In the genomic region with DNA sequence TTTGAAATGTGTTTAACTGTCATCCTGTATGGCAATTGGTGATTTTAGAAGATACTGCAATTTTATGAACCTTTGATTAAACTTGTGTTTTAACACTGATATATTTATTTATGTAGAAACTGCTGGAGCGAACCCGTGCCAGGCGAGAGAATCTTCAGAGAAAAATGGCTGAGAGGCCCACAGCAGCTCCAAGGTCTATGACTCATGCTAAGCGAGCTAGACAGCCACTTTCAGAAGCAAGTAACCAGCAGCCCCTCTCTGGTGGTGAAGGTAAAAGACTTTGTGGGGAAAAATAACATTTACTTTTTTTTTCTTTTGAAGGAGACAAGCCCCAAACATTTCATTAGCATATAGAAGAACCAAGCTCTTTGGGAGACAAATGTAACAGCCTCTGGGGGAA, we compare ENCODE assay signal across 20 cellular contexts. TPM values are rescaled to one million over a fixed set of nuclear protein-coding genes. Genes with fewer than 3 reads are reported as not detected.
A peak's percentile ranks its signal among the peaks of the same experiment; 100 is the strongest.
DNase-seq lines count a peak whose midpoint lies in the region; ATAC-seq and TF ChIP-seq lines count a peak whose summit lies in the region.
"Had no signal": no experiment of that assay in that cellular context is flagged by ENCODE, and none has a peak within 500 bp of the region (broad histone marks: within the 10 kb centered on the region; RNA-seq: fewer than 3 reads in every experiment).

No MANE protein-coding gene starts in this region.

- no peaks in the 10 kb centered on the region for H3K36me3 ChIP-seq in CD4-positive, CD25-positive, alpha-beta regulatory T cell (ENCODE audit: control insufficient read depth, insufficient read depth, low read length)
- H3K36me3 ChIP-seq: gastroesophageal sphincter had no signal

- no peaks in the 10 kb centered on the region for H3K9me3 ChIP-seq in CD4-positive, CD25-positive, alpha-beta regulatory T cell (ENCODE audit: control insufficient read depth in 2 of 2, low read length in 2 of 2)
- H3K9me3 ChIP-seq: gastroesophageal sphincter, testis had no signal

- ATAC-seq in CD4-positive, CD25-positive, alpha-beta regulatory T cell (ENCODE audit: low read depth in 2 of 2) = peak in 1 of 2 donors; percentile 45
- ATAC-seq in GM18867 (IDR thresholded peaks at IDR 0.05; ENCODE audit: unreplicated experiment) = no peak
- ATAC-seq: activated CD8-positive, alpha-beta memory T cell treated with anti-CD3 and anti-CD28 coated beads, Interleukin-2, amount 10 ng/mL, durations not matched to agents 7 days and 5 days; gastroesophageal sphincter had no signal

- DNase-seq in CD4-positive, CD25-positive, alpha-beta regulatory T cell = peak in 1 of 3 donors; percentile 9
- DNase-seq in EL = peak; percentile 47
- no peak for DNase-seq in activated T-helper 1 cell treated with anti-CD3 and anti-CD28 coated beads, Interleukin-12 subunit alpha, Interleukin-12 subunit beta, Interleukin-2, Interleukin-4 antibody, amounts not matched to agents 30 ng/mL and 10 ng/mL and 1 ng/mL, durations not matched to agents 14 hours and 24 hours and 36 hours (ENCODE audit: low spot score)
- DNase-seq in fibroblast of mammary gland (ENCODE audit: low read depth) = peak; percentile 28
- no peak for DNase-seq in DMS53 treated with DMSO at 0.1 percent for 48 hours (lab: John Stamatoyannopoulos, UW; ENCODE audit: unreplicated experiment)
- DNase-seq in mucosa of gallbladder (ENCODE audit: low spot score) = no peak
- DNase-seq in DMS153 (lab: John Stamatoyannopoulos, UW) = no peak
- DNase-seq: activated CD8-positive, alpha-beta memory T cell treated with anti-CD3 and anti-CD28 coated beads, Interleukin-2, amount 10 ng/mL, durations not matched to agents 7 days and 5 days; caudate nucleus; DMS 273 treated with DMSO at 0.1 percent for 48 hours; NCI-H2029 treated with DMSO at 0.1 percent for 48 hours; NCI-H526 treated with DMSO at 0.1 percent for 48 hours; PC-9; SW 1271; testis; WERI-Rb-1 had no signal

- TF ChIP-seq CTCF in fibroblast of mammary gland (conservative IDR thresholded peaks at IDR 0.05; ENCODE audit: control insufficient read depth, insufficient read depth, low read depth, low read length) = no peak

- H3K27me3 Mint-ChIP-seq in CD4-positive, CD25-positive, alpha-beta regulatory T cell = no peaks in the 10 kb centered on the region
- H3K27me3 Mint-ChIP-seq in activated T-helper 1 cell treated with anti-CD3 and anti-CD28 coated beads, Interleukin-12 subunit alpha, Interleukin-12 subunit beta, Interleukin-2, Interleukin-4 antibody, amounts not matched to agents 30 ng/mL and 10 ng/mL and 1 ng/mL, durations not matched to agents 14 hours and 24 hours and 36 hours (ENCODE audit: insufficient read depth) = no peaks in the 10 kb centered on the region
- H3K27me3 Mint-ChIP-seq: activated CD8-positive, alpha-beta memory T cell treated with anti-CD3 and anti-CD28 coated beads, Interleukin-2, amount 10 ng/mL, durations not matched to agents 7 days and 5 days had no signal

- peaks cover 27% of the 10 kb centered on the region for H3K4me1 ChIP-seq in CD4-positive, CD25-positive, alpha-beta regulatory T cell (ENCODE audit: control insufficient read depth, insufficient read depth, low read length, poor library complexity, severe bottlenecking)
- H3K4me1 ChIP-seq: testis had no signal

- H3K4me1 Mint-ChIP-seq in CD4-positive, CD25-positive, alpha-beta regulatory T cell = peaks cover 4 to 41% (median 27%) of the 10 kb centered on the region in 4 donors
- H3K4me1 Mint-ChIP-seq in activated T-helper 1 cell treated with anti-CD3 and anti-CD28 coated beads, Interleukin-12 subunit alpha, Interleukin-12 subunit beta, Interleukin-2, Interleukin-4 antibody, amounts not matched to agents 30 ng/mL and 10 ng/mL and 1 ng/mL, durations not matched to agents 14 hours and 24 hours and 36 hours (ENCODE audit: low read depth) = peaks cover 41% of the 10 kb centered on the region

- peak overlapping the region; percentile 3 for H3K27ac ChIP-seq in CD4-positive, CD25-positive, alpha-beta regulatory T cell (ENCODE audit: insufficient read depth, low read length, poor library complexity, severe bottlenecking)
- H3K27ac ChIP-seq: gastroesophageal sphincter, testis, WERI-Rb-1 had no signal

- peak overlapping the region in 1 of 3 donors; percentile 42 for H3K27ac Mint-ChIP-seq in CD4-positive, CD25-positive, alpha-beta regulatory T cell
- H3K27ac Mint-ChIP-seq in activated T-helper 1 cell treated with anti-CD3 and anti-CD28 coated beads, Interleukin-12 subunit alpha, Interleukin-12 subunit beta, Interleukin-2, Interleukin-4 antibody, amounts not matched to agents 30 ng/mL and 10 ng/mL and 1 ng/mL, durations not matched to agents 14 hours and 24 hours and 36 hours = peak overlapping the region; percentile 34
- H3K27ac Mint-ChIP-seq: activated CD8-positive, alpha-beta memory T cell treated with anti-CD3 and anti-CD28 coated beads, Interleukin-2, amount 10 ng/mL, durations not matched to agents 7 days and 5 days; activated naive CD4-positive, alpha-beta T cell treated with anti-CD3 and anti-CD28 coated beads, Interleukin-2, amount 50 U/mL, for 72 hours; B cell had no signal

- no peaks in the 10 kb centered on the region for H3K36me3 Mint-ChIP-seq in CD4-positive, CD25-positive, alpha-beta regulatory T cell
- H3K36me3 Mint-ChIP-seq in activated T-helper 1 cell treated with anti-CD3 and anti-CD28 coated beads, Interleukin-12 subunit alpha, Interleukin-12 subunit beta, Interleukin-2, Interleukin-4 antibody, amounts not matched to agents 30 ng/mL and 10 ng/mL and 1 ng/mL, durations not matched to agents 14 hours and 24 hours and 36 hours (ENCODE audit: low read depth) = peaks cover 38% of the 10 kb centered on the region

- H3K27me3 ChIP-seq in CD4-positive, CD25-positive, alpha-beta regulatory T cell (ENCODE audit: control insufficient read depth, insufficient read depth, low read length) = no peaks in the 10 kb centered on the region
- H3K27me3 ChIP-seq: gastroesophageal sphincter, testis had no signal

- H3K9me3 Mint-ChIP-seq in CD4-positive, CD25-positive, alpha-beta regulatory T cell = no peaks in the 10 kb centered on the region
- H3K9me3 Mint-ChIP-seq in activated T-helper 1 cell treated with anti-CD3 and anti-CD28 coated beads, Interleukin-12 subunit alpha, Interleukin-12 subunit beta, Interleukin-2, Interleukin-4 antibody, amounts not matched to agents 30 ng/mL and 10 ng/mL and 1 ng/mL, durations not matched to agents 14 hours and 24 hours and 36 hours = peaks cover 15% of the 10 kb centered on the region
- H3K9me3 Mint-ChIP-seq: activated naive CD4-positive, alpha-beta T cell treated with anti-CD3 and anti-CD28 coated beads, Interleukin-2, amount 50 U/mL, for 72 hours had no signal

- no peak overlapping the region for H3K4me3 ChIP-seq in CD4-positive, CD25-positive, alpha-beta regulatory T cell (ENCODE audit: low read depth, low read length)
- no peak overlapping the region for H3K4me3 ChIP-seq in fibroblast of mammary gland (ENCODE audit: control insufficient read depth, low read depth, low read length)
- H3K4me3 ChIP-seq: gastroesophageal sphincter, PC-9, testis had no signal

- H3K4me3 Mint-ChIP-seq in CD4-positive, CD25-positive, alpha-beta regulatory T cell = peak overlapping the region in 1 of 4 donors; percentile 13
- no peak overlapping the region for H3K4me3 Mint-ChIP-seq in activated T-helper 1 cell treated with anti-CD3 and anti-CD28 coated beads, Interleukin-12 subunit alpha, Interleukin-12 subunit beta, Interleukin-2, Interleukin-4 antibody, amounts not matched to agents 30 ng/mL and 10 ng/mL and 1 ng/mL, durations not matched to agents 14 hours and 24 hours and 36 hours
- H3K4me3 Mint-ChIP-seq: activated CD8-positive, alpha-beta memory T cell treated with anti-CD3 and anti-CD28 coated beads, Interleukin-2, amount 10 ng/mL, durations not matched to agents 7 days and 5 days; B cell had no signal

- intact Hi-C loops in activated T-helper 1 cell treated with anti-CD3 and anti-CD28 coated beads, Interleukin-12 subunit alpha, Interleukin-12 subunit beta, Interleukin-2, Interleukin-4 antibody, amounts not matched to agents 30 ng/mL and 10 ng/mL and 1 ng/mL, durations not matched to agents 14 hours and 24 hours and 36 hours (cut with micrococcal nuclease) = loop anchor here (10.0 kb wide), 2 partner anchors 701 to 1361 kb away; a partner anchor contains a TSS

RNA-seq across cellular contexts. Expression of a gene that starts 6.5 kb away (rescaled TPM):
- total RNA-seq in CD4-positive, CD25-positive, alpha-beta regulatory T cell = 2.8 TPM
- under 1 TPM in 3 of 4 donors, not detected in 1; 0.27 to 0.53 (median 0.49) TPM for polyA plus RNA-seq in CD4-positive, CD25-positive, alpha-beta regulatory T cell
- 23.8 and 31.0 TPM in 2 replicates for total RNA-seq in activated T-helper 1 cell treated with anti-CD3 and anti-CD28 coated beads, Interleukin-12 subunit alpha, Interleukin-12 subunit beta, Interleukin-2, Interleukin-4 antibody, amounts not matched to agents 30 ng/mL and 10 ng/mL and 1 ng/mL, durations not matched to agents 14 hours and 24 hours and 36 hours
- 4.1 TPM for total RNA-seq in mucosa of gallbladder

Comparison
In these comparisons a context has a peak if more than half of its experiments do, and no peak if none do; other contexts are left out.
1. DNase-seq: peak in EL (single experiment) and fibroblast of mammary gland (single experiment); none in activated T-helper 1 cell treated with anti-CD3 and anti-CD28 coated beads, Interleukin-12 subunit alpha, Interleukin-12 subunit beta, Interleukin-2, Interleukin-4 antibody, amounts not matched to agents 30 ng/mL and 10 ng/mL and 1 ng/mL, durations not matched to agents 14 hours and 24 hours and 36 hours (single experiment), DMS53 treated with DMSO at 0.1 percent for 48 hours (single experiment), mucosa of gallbladder (single experiment) and DMS153 (single experiment).